ENCODE assay signal across 1 cellular context in genomic region chr9:93911871-93912554, GRCh38.
TF ChIP-seq lines count a peak whose summit lies in the region.

No MANE protein-coding gene starts in this region.

TF ChIP-seq in K562, 482 proteins besides CTCF, POLR2A, EP300 and RAD21:
- TF ChIP-seq, protein P1, sequence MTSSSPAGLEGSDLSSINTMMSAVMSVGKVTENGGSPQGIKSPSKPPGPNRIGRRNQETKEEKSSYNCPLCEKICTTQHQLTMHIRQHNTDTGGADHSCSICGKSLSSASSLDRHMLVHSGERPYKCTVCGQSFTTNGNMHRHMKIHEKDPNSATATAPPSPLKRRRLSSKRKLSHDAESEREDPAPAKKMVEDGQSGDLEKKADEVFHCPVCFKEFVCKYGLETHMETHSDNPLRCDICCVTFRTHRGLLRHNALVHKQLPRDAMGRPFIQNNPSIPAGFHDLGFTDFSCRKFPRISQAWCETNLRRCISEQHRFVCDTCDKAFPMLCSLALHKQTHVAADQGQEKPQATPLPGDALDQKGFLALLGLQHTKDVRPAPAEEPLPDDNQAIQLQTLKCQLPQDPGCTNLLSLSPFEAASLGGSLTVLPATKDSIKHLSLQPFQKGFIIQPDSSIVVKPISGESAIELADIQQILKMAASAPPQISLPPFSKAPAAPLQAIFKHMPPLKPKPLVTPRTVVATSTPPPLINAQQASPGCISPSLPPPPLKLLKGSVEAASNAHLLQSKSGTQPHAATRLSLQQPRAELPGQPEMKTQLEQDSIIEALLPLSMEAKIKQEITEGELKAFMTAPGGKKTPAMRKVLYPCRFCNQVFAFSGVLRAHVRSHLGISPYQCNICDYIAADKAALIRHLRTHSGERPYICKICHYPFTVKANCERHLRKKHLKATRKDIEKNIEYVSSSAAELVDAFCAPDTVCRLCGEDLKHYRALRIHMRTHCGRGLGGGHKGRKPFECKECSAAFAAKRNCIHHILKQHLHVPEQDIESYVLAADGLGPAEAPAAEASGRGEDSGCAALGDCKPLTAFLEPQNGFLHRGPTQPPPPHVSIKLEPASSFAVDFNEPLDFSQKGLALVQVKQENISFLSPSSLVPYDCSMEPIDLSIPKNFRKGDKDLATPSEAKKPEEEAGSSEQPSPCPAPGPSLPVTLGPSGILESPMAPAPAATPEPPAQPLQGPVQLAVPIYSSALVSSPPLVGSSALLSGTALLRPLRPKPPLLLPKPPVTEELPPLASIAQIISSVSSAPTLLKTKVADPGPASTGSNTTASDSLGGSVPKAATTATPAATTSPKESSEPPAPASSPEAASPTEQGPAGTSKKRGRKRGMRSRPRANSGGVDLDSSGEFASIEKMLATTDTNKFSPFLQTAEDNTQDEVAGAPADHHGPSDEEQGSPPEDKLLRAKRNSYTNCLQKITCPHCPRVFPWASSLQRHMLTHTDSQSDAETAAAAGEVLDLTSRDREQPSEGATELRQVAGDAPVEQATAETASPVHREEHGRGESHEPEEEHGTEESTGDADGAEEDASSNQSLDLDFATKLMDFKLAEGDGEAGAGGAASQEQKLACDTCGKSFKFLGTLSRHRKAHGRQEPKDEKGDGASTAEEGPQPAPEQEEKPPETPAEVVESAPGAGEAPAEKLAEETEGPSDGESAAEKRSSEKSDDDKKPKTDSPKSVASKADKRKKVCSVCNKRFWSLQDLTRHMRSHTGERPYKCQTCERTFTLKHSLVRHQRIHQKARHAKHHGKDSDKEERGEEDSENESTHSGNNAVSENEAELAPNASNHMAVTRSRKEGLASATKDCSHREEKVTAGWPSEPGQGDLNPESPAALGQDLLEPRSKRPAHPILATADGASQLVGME (CRISPR knock-in tag; IDR thresholded peaks at IDR 0.05): no peak
- TF ChIP-seq ZNF696 (CRISPR knock-in tag; conservative IDR thresholded peaks at IDR 0.05) (no peak), SMARCE1 (IDR thresholded peaks at IDR 0.05) (no peak), VEZF1 (CRISPR knock-in tag; IDR thresholded peaks at IDR 0.05) (no peak), SOX6 (IDR thresholded peaks at IDR 0.05) (no peak), TRIM24 (IDR thresholded peaks at IDR 0.05) (no peak), PBX2 (CRISPR knock-in tag; IDR thresholded peaks at IDR 0.05; ENCODE audit: low read depth) (no peak), PBX2 (tag; conservative IDR thresholded peaks at IDR 0.05; ENCODE audit: low read depth) (0 out of 2 replicates have a peak, but pooled peaks have one; percentile 23), ZBTB11 (CRISPR knock-in tag; IDR thresholded peaks at IDR 0.05) (0 out of 6 replicates have a peak, but pooled peaks of 1 of the 3 experiments have one; percentile 24), MEIS2 (IDR thresholded peaks at IDR 0.05; ENCODE audit: partially characterized antibody) (peak; percentile 36), SMARCA4 (IDR thresholded peaks at IDR 0.05) (no peak), PKNOX1 (IDR thresholded peaks at IDR 0.05) (peak; percentile 18; the same call in 1 of the 2 replicates), ELF2 (CRISPR knock-in tag; IDR thresholded peaks at IDR 0.05) (no peak), PYGO2 (tag; IDR thresholded peaks at IDR 0.05) (no peak), NCOR1 (IDR thresholded peaks at IDR 0.05) (no peak)
